In the genomic region with DNA sequence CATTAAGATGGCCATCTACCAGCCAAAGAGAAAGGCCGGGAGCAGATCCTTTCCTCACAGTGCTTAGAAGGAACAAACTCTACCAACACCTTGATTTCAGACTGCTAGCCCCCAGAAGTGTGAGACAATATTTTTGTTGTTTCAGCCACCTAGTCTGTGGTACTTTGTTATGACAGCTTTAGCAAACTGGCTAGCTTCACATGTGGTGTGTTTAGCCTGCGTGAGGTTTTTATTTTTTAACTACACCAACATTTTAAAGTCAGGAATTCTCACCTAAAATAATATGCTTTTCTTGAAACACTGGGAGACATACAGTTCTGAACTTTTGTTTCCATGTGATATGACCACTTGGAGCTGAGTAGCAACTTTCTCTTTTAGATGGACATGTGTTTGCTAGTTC, we compare ENCODE assay signal across 23 cellular contexts.
"Had no signal": no experiment of that assay in that cellular context is flagged by ENCODE, and none has a peak within 500 bp of the region (broad histone marks: within the 10 kb centered on the region; RNA-seq: fewer than 3 reads in every experiment).

No MANE protein-coding gene starts in this region.

- H3K4me1 ChIP-seq: colonic mucosa, foreskin keratinocyte had no signal

- H3K36me3 ChIP-seq: colonic mucosa, esophagus muscularis mucosa, esophagus squamous epithelium, gastrocnemius medialis, gastroesophageal sphincter, heart left ventricle, heart right ventricle had no signal

- H3K9me3 ChIP-seq: colonic mucosa, esophagus muscularis mucosa, esophagus squamous epithelium, gastrocnemius medialis, gastroesophageal sphincter, heart left ventricle, heart right ventricle had no signal

- H3K4me3 ChIP-seq: colonic mucosa, coronary artery, dorsolateral prefrontal cortex, esophagus muscularis mucosa, esophagus squamous epithelium, gastrocnemius medialis, gastroesophageal sphincter, heart left ventricle, heart right ventricle had no signal

- H3K27me3 ChIP-seq: colonic mucosa, esophagus muscularis mucosa, esophagus squamous epithelium, foreskin keratinocyte, gastrocnemius medialis, gastroesophageal sphincter, heart left ventricle, heart right ventricle had no signal

- H3K27ac ChIP-seq: colonic mucosa, coronary artery, dorsolateral prefrontal cortex, epithelial cell of prostate, esophagus muscularis mucosa, esophagus squamous epithelium, foreskin keratinocyte, gastrocnemius medialis, gastroesophageal sphincter, heart left ventricle, heart right ventricle had no signal

- DNase-seq: colonic mucosa; cortex of kidney; dermis blood vessel endothelial cell; dorsolateral prefrontal cortex; effector CD4-positive, alpha-beta T cell; effector CD8-positive, alpha-beta T cell; effector memory CD4-positive, alpha-beta T cell; effector memory CD8-positive, alpha-beta T cell; endodermal cell; erythroblast; esophagus squamous epithelium; foreskin keratinocyte; foreskin melanocyte; gastrocnemius medialis; glutamatergic neuron; head of caudate nucleus; heart left ventricle; heart right ventricle had no signal

- ATAC-seq: effector memory CD8-positive, alpha-beta T cell; esophagus mucosa; foreskin keratinocyte; gastrocnemius medialis; gastroesophageal sphincter; heart left ventricle; heart right ventricle had no signal
